Comparison of ENCODE assay signal across 19 cellular contexts in genomic region chr20:47113362-47114118, GRCh38.
DNase-seq lines count a peak whose midpoint lies in the region; ATAC-seq, FAIRE-seq and TF ChIP-seq lines count a peak whose summit lies in the region.
"Had no signal": no experiment of that assay in that cellular context is flagged by ENCODE, and none has a peak within 500 bp of the region (broad histone marks: within the 10 kb centered on the region; RNA-seq: fewer than 3 reads in every experiment).

No MANE protein-coding gene starts in this region.

- no peak for TF ChIP-seq RAD21 in H1 (IDR thresholded peaks at IDR 0.05 in 1 of 2, conservative IDR thresholded peaks at IDR 0.05 in 1 of 2; ENCODE audit: low read depth in 2 of 2, low read length in 2 of 2)

- CTCF ChIA-PET in PC-3 (lab: Charles Lee) (no interaction called here), H1 (lab: Charles Lee; ENCODE audit: partially characterized antibody) (no interaction called here)
- CTCF ChIA-PET in activated naive CD4-positive, alpha-beta T cell treated with anti-CD3 and anti-CD28 coated beads, Interleukin-2, amount 10 ng/mL, durations not matched to agents 7 days and 5 days (lab: Charles Lee): no interaction called here

- no peak overlapping the region for H2BK20ac ChIP-seq in H1 (ENCODE audit: low read length)

- no peak overlapping the region for H3K4me3 Mint-ChIP-seq in activated naive CD4-positive, alpha-beta T cell treated with anti-CD3 and anti-CD28 coated beads, Interleukin-2, amount 10 ng/mL, durations not matched to agents 7 days and 5 days
- H3K4me3 Mint-ChIP-seq: activated CD8-positive, alpha-beta T cell treated with anti-CD3 and anti-CD28 coated beads for 36 hours; activated T-helper 1 cell treated with anti-CD3 and anti-CD28 coated beads, Interleukin-12 subunit alpha, Interleukin-12 subunit beta, Interleukin-2, Interleukin-4 antibody, amounts not matched to agents 30 ng/mL and 10 ng/mL and 1 ng/mL, durations not matched to agents 14 hours and 24 hours and 36 hours; nephron progenitor cell had no signal

- H4K91ac ChIP-seq in H1 (replicated peaks; ENCODE audit: insufficient read length, low read length): no peak overlapping the region

- no peaks in the 10 kb centered on the region for H3K4me1 Mint-ChIP-seq in activated naive CD4-positive, alpha-beta T cell treated with anti-CD3 and anti-CD28 coated beads, Interleukin-2, amount 10 ng/mL, durations not matched to agents 7 days and 5 days

- no peak overlapping the region for H2AK5ac ChIP-seq in H1 (ENCODE audit: low read depth, low read length)

- H3F3A ChIP-seq in PC-3 (ENCODE audit: low read length, unreplicated experiment): no peaks in the 10 kb centered on the region

- no peak for FAIRE-seq in H1 (lab: Jason Lieb, UNC)

- no peak overlapping the region for H3K4ac ChIP-seq in H1 (replicated peaks; ENCODE audit: insufficient read length, low read depth, low read length)

- no peak overlapping the region; the same call in 1 of the 2 replicates for H2BK12ac ChIP-seq in H1 (ENCODE audit: low read depth, low read length)

- TF ChIP-seq CTCF in PC-3 (conservative IDR thresholded peaks at IDR 0.05; ENCODE audit: low read depth, low read length) (no peak), H1 (IDR thresholded peaks at IDR 0.05; ENCODE audit: control extremely low read depth in 1 of 3, insufficient read depth in 1 of 3, low read depth in 1 of 3, low read length in 3 of 3) (no peak)

- ATAC-seq in PC-3: 0 out of 2 replicates have a peak, but pooled peaks have one; percentile 26
- no peak for ATAC-seq in HG03378 (IDR thresholded peaks at IDR 0.05; ENCODE audit: unreplicated experiment)
- no peak for ATAC-seq in aorta (ENCODE audit: low FRiP score)
- ATAC-seq: activated CD8-positive, alpha-beta T cell treated with anti-CD3 and anti-CD28 coated beads for 36 hours had no signal

- H3K23me2 ChIP-seq in H1 (ENCODE audit: low read depth, low read length): no peaks in the 10 kb centered on the region

- H3K4me3 ChIP-seq in PC-3 (ENCODE audit: low read length): no peak overlapping the region
- no peak overlapping the region for H3K4me3 ChIP-seq in H1 (ENCODE audit: extremely low read depth in 1 of 4, insufficient read depth in 2 of 4, low read depth in 3 of 4, low read length in 4 of 4)
- no peak overlapping the region for H3K4me3 ChIP-seq in aorta (ENCODE audit: low read length in 2 of 2)
- H3K4me3 ChIP-seq: adrenal gland, BLaER1, suprapubic skin had no signal

- H3K36me3 ChIP-seq in PC-3 (ENCODE audit: low read depth, low read length) (no peaks in the 10 kb centered on the region), H1 (ENCODE audit: control insufficient read depth in 2 of 4, insufficient read depth in 4 of 4, low read length in 3 of 4) (no peaks in the 10 kb centered on the region), aorta (ENCODE audit: control insufficient read depth in 1 of 2, insufficient read depth in 2 of 2, low read length in 1 of 2) (no peaks in the 10 kb centered on the region)
- H3K36me3 ChIP-seq: adrenal gland, BLaER1, suprapubic skin had no signal

- peaks cover 6% of the 10 kb centered on the region for H3K27me3 Mint-ChIP-seq in activated naive CD4-positive, alpha-beta T cell treated with anti-CD3 and anti-CD28 coated beads, Interleukin-2, amount 10 ng/mL, durations not matched to agents 7 days and 5 days

- H4K8ac ChIP-seq in H1 (ENCODE audit: extremely low read depth, insufficient read depth, low read length): no peak overlapping the region

- no peaks in the 10 kb centered on the region for H3K36me3 Mint-ChIP-seq in activated naive CD4-positive, alpha-beta T cell treated with anti-CD3 and anti-CD28 coated beads, Interleukin-2, amount 10 ng/mL, durations not matched to agents 7 days and 5 days

- no peak overlapping the region; the same call in 1 of the 2 replicates for H3K18ac ChIP-seq in H1 (ENCODE audit: extremely low read depth, low read length)

- peak; percentile 53 for DNase-seq in EH (ENCODE audit: low read depth)
- peak; percentile 50 for DNase-seq in PC-3
- DNase-seq in H1 (ENCODE audit: low read depth in 1 of 2, low spot score in 2 of 2): no peak
- DNase-seq in renal cortical epithelial cell (ENCODE audit: low read depth): peak; percentile 82
- DNase-seq in GF-D8 (lab: John Stamatoyannopoulos, UW): no peak
- no peak for DNase-seq in activated naive CD4-positive, alpha-beta T cell treated with anti-CD3 and anti-CD28 coated beads, Interleukin-2, amount 10 ng/mL, durations not matched to agents 7 days and 5 days
- DNase-seq in aorta: no peak
- DNase-seq: activated CD8-positive, alpha-beta T cell treated with anti-CD3 and anti-CD28 coated beads for 36 hours; adrenal gland; cortex of kidney; DMS153; GOT3; MV-4-11; nephron progenitor cell; retina had no signal

- POLR2A ChIA-PET in PC-3 (lab: Charles Lee; ENCODE audit: unreplicated experiment) (no interaction called here), H1 (lab: Charles Lee; ENCODE audit: partially characterized antibody) (interaction anchor here (1.0 to 1.4 kb wide), 2 partner anchors 8 to 9 kb away, joined by 3 read pairs; no protein-coding TSS in a partner anchor)

- intact Hi-C loops in PC-3 (cut with micrococcal nuclease): no loop called here
- intact Hi-C loops in aorta (cut with DNase I): no loop called here

- 72% methylated on average over 5 of the region's 5 CpGs; no CpG with 5 or more reads in 1 of the 2 experiments for WGBS in H1 (ENCODE audit: extremely low coverage in 1 of 2, insufficient coverage in 1 of 2, insufficient read length in 1 of 2, insufficient replicate concordance in 2 of 2, low coverage in 1 of 2, low lambda C conversion rate in 2 of 2, missing lambda C conversion rate in 1 of 2), 2 experiments
- 64 to 67% methylated on average over 5 of the region's 5 CpGs for WGBS in aorta, 2 donors

- no peak for TF ChIP-seq EP300 in H1 (IDR thresholded peaks at IDR 0.05; ENCODE audit: borderline replicate concordance in 1 of 2, low read depth in 2 of 2, low read length in 2 of 2)

- no peak overlapping the region for H3K27ac ChIP-seq in PC-3 (ENCODE audit: low read length)
- no peak overlapping the region for H3K27ac ChIP-seq in H1 (ENCODE audit: low read depth, low read length)
- no peak overlapping the region for H3K27ac ChIP-seq in aorta (ENCODE audit: low read depth in 1 of 2, low read length in 2 of 2)
- H3K27ac ChIP-seq: adrenal gland, BLaER1, suprapubic skin had no signal

- peaks cover 5% of the 10 kb centered on the region for H3K9me3 Mint-ChIP-seq in activated naive CD4-positive, alpha-beta T cell treated with anti-CD3 and anti-CD28 coated beads, Interleukin-2, amount 10 ng/mL, durations not matched to agents 7 days and 5 days
- H3K9me3 Mint-ChIP-seq: activated CD8-positive, alpha-beta T cell treated with anti-CD3 and anti-CD28 coated beads for 36 hours had no signal

- no peak overlapping the region for H3K27ac Mint-ChIP-seq in activated naive CD4-positive, alpha-beta T cell treated with anti-CD3 and anti-CD28 coated beads, Interleukin-2, amount 10 ng/mL, durations not matched to agents 7 days and 5 days
- H3K27ac Mint-ChIP-seq: activated CD8-positive, alpha-beta T cell treated with anti-CD3 and anti-CD28 coated beads for 36 hours; activated T-helper 1 cell treated with anti-CD3 and anti-CD28 coated beads, Interleukin-12 subunit alpha, Interleukin-12 subunit beta, Interleukin-2, Interleukin-4 antibody, amounts not matched to agents 30 ng/mL and 10 ng/mL and 1 ng/mL, durations not matched to agents 14 hours and 24 hours and 36 hours; nephron progenitor cell had no signal

- peak overlapping the region; percentile 32; the same call in 1 of the 2 replicates for H2BK5ac ChIP-seq in H1 (ENCODE audit: low read depth, low read length)

- no peak for TF ChIP-seq POLR2A in H1 (IDR thresholded peaks at IDR 0.05; ENCODE audit: control extremely low read depth in 1 of 2, low read depth in 2 of 2, low read length in 2 of 2)

- BruUV-seq in PC-3 (replicated peaks; lab: Mats Ljungman, UMichigan): no TSS peak

- H4K20me1 ChIP-seq in PC-3 (ENCODE audit: low read length) (no peaks in the 10 kb centered on the region), H1 (replicated peaks in 1 of 2; ENCODE audit: control insufficient read depth in 1 of 2, insufficient read depth in 2 of 2, low read length in 2 of 2) (no peaks in the 10 kb centered on the region)
- H4K20me1 ChIP-seq: BLaER1 had no signal

- H2AFZ ChIP-seq in PC-3 (ENCODE audit: low read length): no peak overlapping the region
- no peak overlapping the region for H2AFZ ChIP-seq in H1 (ENCODE audit: low read length)

- H3K9me2 ChIP-seq in PC-3 (replicated peaks; ENCODE audit: low read length): no peaks in the 10 kb centered on the region

- no peaks in the 10 kb centered on the region for H3K79me1 ChIP-seq in H1 (ENCODE audit: low read depth, low read length)

- no peak overlapping the region for H2BK120ac ChIP-seq in H1 (replicated peaks; ENCODE audit: low read depth, low read length)

- H3K14ac ChIP-seq in H1 (ENCODE audit: insufficient read length): no peak overlapping the region

- no peak overlapping the region for H3K4me2 ChIP-seq in PC-3 (ENCODE audit: low read length)
- no peak overlapping the region for H3K4me2 ChIP-seq in H1 (ENCODE audit: insufficient read depth in 1 of 2, low read depth in 2 of 2, low read length in 2 of 2)
- H3K4me2 ChIP-seq: BLaER1 had no signal

- H4K5ac ChIP-seq in H1 (ENCODE audit: insufficient read length, low read depth, low read length): no peak overlapping the region

- H3K27me3 ChIP-seq in PC-3 (ENCODE audit: low read length): no peaks in the 10 kb centered on the region
- H3K27me3 ChIP-seq in H1 (replicated peaks in 1 of 4; ENCODE audit: control insufficient read depth in 3 of 4, extremely low read depth in 1 of 4, insufficient read depth in 3 of 4, low read length in 3 of 4): no peaks in the 10 kb centered on the region
- H3K27me3 ChIP-seq in aorta (ENCODE audit: control insufficient read depth in 1 of 2, insufficient read depth in 2 of 2, low read length in 1 of 2): no peaks in the 10 kb centered on the region
- H3K27me3 ChIP-seq: adrenal gland, BLaER1, suprapubic skin had no signal

- H3K9me3 ChIP-seq in PC-3 (ENCODE audit: low read length): no peaks in the 10 kb centered on the region; the same call in 1 of the 2 replicates
- H3K9me3 ChIP-seq in H1 (ENCODE audit: insufficient read depth in 2 of 2, low read depth in 1 of 2, low read length in 1 of 2): peaks cover 0 to 3% of the 10 kb centered on the region in 2 experiments; a peak in 1 of 4 replicates
- H3K9me3 ChIP-seq in aorta (ENCODE audit: control insufficient read depth, low read length): peaks cover 4% of the 10 kb centered on the region
- H3K9me3 ChIP-seq: adrenal gland, suprapubic skin had no signal

- H3K9ac ChIP-seq in PC-3 (ENCODE audit: low read length) (no peak overlapping the region), H1 (replicated peaks in 1 of 4; ENCODE audit: extremely low read depth in 1 of 4, low read depth in 3 of 4, low read length in 3 of 4) (no peak overlapping the region)
- H3K9ac ChIP-seq: BLaER1 had no signal

- H3K23ac ChIP-seq in H1 (ENCODE audit: insufficient read length): no peak overlapping the region

- H2BK15ac ChIP-seq in H1 (ENCODE audit: low read length): no peak overlapping the region

- H3K4me1 ChIP-seq in PC-3 (ENCODE audit: insufficient read depth, low read length) (peaks cover 20% of the 10 kb centered on the region), H1 (replicated peaks in 1 of 4; ENCODE audit: control insufficient read depth in 3 of 4, insufficient read depth in 4 of 4, low read length in 3 of 4) (peaks cover 0 to 4% (median 3%) of the 10 kb centered on the region in 4 experiments; a peak in 3 of 7 replicates), aorta (ENCODE audit: control insufficient read depth in 1 of 2, insufficient read depth in 2 of 2, low read length in 2 of 2) (no peaks in the 10 kb centered on the region)
- H3K4me1 ChIP-seq: adrenal gland, BLaER1 had no signal

- H3K79me2 ChIP-seq in PC-3 (ENCODE audit: low read length): no peaks in the 10 kb centered on the region
- H3K79me2 ChIP-seq in H1 (ENCODE audit: control insufficient read depth in 1 of 2, insufficient read depth in 2 of 2, low read length in 2 of 2): no peaks in the 10 kb centered on the region

- no peak overlapping the region for H3K56ac ChIP-seq in H1 (replicated peaks; ENCODE audit: insufficient read length, low read depth, low read length)

Comparison
In these comparisons a context has a peak if more than half of its experiments do, and no peak if none do; other contexts are left out.
1. DNase-seq: peak in EH (single experiment), PC-3 (single experiment) and renal cortical epithelial cell (single experiment); none in H1 (0 of 2), GF-D8 (single experiment), activated naive CD4-positive, alpha-beta T cell treated with anti-CD3 and anti-CD28 coated beads, Interleukin-2, amount 10 ng/mL, durations not matched to agents 7 days and 5 days (single experiment) and aorta (0 of 2).